8 cellular contexts compared by ENCODE assay signal in genomic region chr7:55569797-55570196, GRCh38. TPM values are rescaled to one million over a fixed set of nuclear protein-coding genes. Genes with fewer than 3 reads are reported as not detected.
DNase-seq lines count a peak whose midpoint lies in the region; ATAC-seq and TF ChIP-seq lines count a peak whose summit lies in the region.

No MANE protein-coding gene starts in this region.

- H3F3A ChIP-seq in SU-DHL-6 (ENCODE audit: insufficient read depth), result peaks cover 12% of the 10 kb centered on the region; the same call in 1 of the 2 replicates

- H2BK120ac ChIP-seq in trophoblast cell (ENCODE audit: insufficient read depth, low read length, poor library complexity), result no peak overlapping the region

- H3K9ac ChIP-seq in SU-DHL-6 (ENCODE audit: low read length), result peak overlapping the region; percentile 18; the same call in 1 of the 2 replicates
- H3K9ac ChIP-seq in trophoblast cell (ENCODE audit: low read length), result no peak overlapping the region

- H4K91ac ChIP-seq in trophoblast cell (ENCODE audit: low read depth, low read length), result no peak overlapping the region

- peaks cover 11% of the 10 kb centered on the region for H3K79me1 ChIP-seq in trophoblast cell (ENCODE audit: low read length)

- peak; percentile 56 for DNase-seq in kidney tubule cell (ENCODE audit: low spot score)
- no peak for DNase-seq in body of pancreas
- DNase-seq in iPS-NIHi7 (ENCODE audit: extremely low spot score), result no peak
- DNase-seq in trophoblast cell, result no peak

- H2AFZ ChIP-seq in SU-DHL-6 (ENCODE audit: low read depth, low read length, severe bottlenecking) (no peak overlapping the region), trophoblast cell (ENCODE audit: insufficient read depth, low read length, poor library complexity) (no peak overlapping the region)

- no peak overlapping the region for H2AK5ac ChIP-seq in trophoblast cell (ENCODE audit: low read length)

- H2BK5ac ChIP-seq in trophoblast cell (ENCODE audit: low read depth, low read length, poor library complexity), result no peak overlapping the region

- H3K9me3 ChIP-seq in SU-DHL-6 (ENCODE audit: insufficient read depth, low read length) (no peaks in the 10 kb centered on the region), body of pancreas (no peaks in the 10 kb centered on the region), trophoblast cell (ENCODE audit: insufficient read depth, low read depth, low read length) (no peaks in the 10 kb centered on the region)

- H3K4ac ChIP-seq in trophoblast cell (ENCODE audit: low read depth, low read length), result no peak overlapping the region

- 49 to 55% methylated on average over 4 of the region's 4 CpGs for WGBS in body of pancreas, 2 donors
- WGBS in trophoblast cell (ENCODE audit: extremely low coverage, insufficient coverage, insufficient read length), result no CpG with 5 or more reads among the region's 4 CpGs

- no peak overlapping the region for H4K12ac ChIP-seq in trophoblast cell (ENCODE audit: low read depth, low read length)

- intact Hi-C loops in body of pancreas (cut with DNase I), result no loop called here

- no peak overlapping the region for H3K18ac ChIP-seq in trophoblast cell (ENCODE audit: low read length)

- no peak for TF ChIP-seq POLR2A in body of pancreas (IDR thresholded peaks at IDR 0.05)

- no peaks in the 10 kb centered on the region for H3K9me2 ChIP-seq in SU-DHL-6 (replicated peaks; ENCODE audit: insufficient read depth, low read length)

- H3K36me3 ChIP-seq in SU-DHL-6 (ENCODE audit: low read length) (no peaks in the 10 kb centered on the region), body of pancreas (replicated peaks in 1 of 2; ENCODE audit: insufficient read depth in 1 of 2, low read depth in 2 of 2) (no peaks in the 10 kb centered on the region), trophoblast cell (ENCODE audit: control insufficient read depth in 1 of 2, insufficient read depth in 2 of 2, low read length in 2 of 2) (no peaks in the 10 kb centered on the region)

- H3K14ac ChIP-seq in trophoblast cell (ENCODE audit: low read length), result no peak overlapping the region

- peak overlapping the region; percentile 3; the same call in 1 of the 2 replicates for H3K27ac ChIP-seq in SU-DHL-6 (ENCODE audit: low read depth, low read length)
- H3K27ac ChIP-seq in body of pancreas, result no peak overlapping the region
- no peak overlapping the region for H3K27ac ChIP-seq in trophoblast cell (ENCODE audit: low read depth, low read length)

- H3K79me2 ChIP-seq in SU-DHL-6 (ENCODE audit: insufficient read depth, low read length), result peaks cover 72% of the 10 kb centered on the region
- H3K79me2 ChIP-seq in trophoblast cell (ENCODE audit: control insufficient read depth, insufficient read depth, low read length, poor library complexity), result peaks cover 4% of the 10 kb centered on the region

- H3K4me2 ChIP-seq in SU-DHL-6 (ENCODE audit: low read depth, low read length, poor library complexity, severe bottlenecking) (peak overlapping the region; percentile 85), trophoblast cell (ENCODE audit: low read length) (no peak overlapping the region)

- peaks cover 40% of the 10 kb centered on the region; the same call in 1 of the 2 replicates for H4K20me1 ChIP-seq in SU-DHL-6 (ENCODE audit: low read depth, low read length)

- H3K4me3 ChIP-seq in SU-DHL-6 (ENCODE audit: insufficient read depth, low read length, poor library complexity, severe bottlenecking) (peak overlapping the region; percentile 88), body of pancreas (no peak overlapping the region), trophoblast cell (ENCODE audit: low read depth, low read length) (no peak overlapping the region)

- H3K23ac ChIP-seq in trophoblast cell (ENCODE audit: low read length), result no peak overlapping the region

- TF ChIP-seq CTCF in SU-DHL-6 (IDR thresholded peaks at IDR 0.05; ENCODE audit: insufficient read depth, low read length, poor library complexity, severe bottlenecking), result no peak
- no peak for TF ChIP-seq CTCF in body of pancreas (IDR thresholded peaks at IDR 0.05)

- ATAC-seq in GM18870 (IDR thresholded peaks at IDR 0.05; ENCODE audit: unreplicated experiment) (peak; percentile 29), HG02759 (IDR thresholded peaks at IDR 0.05; ENCODE audit: unreplicated experiment) (peak; percentile 25), body of pancreas (no peak), HG03280 (IDR thresholded peaks at IDR 0.05; ENCODE audit: unreplicated experiment) (no peak)

- no peak overlapping the region for H2BK12ac ChIP-seq in trophoblast cell (ENCODE audit: low read length)

- H3K27me3 ChIP-seq in SU-DHL-6 (ENCODE audit: low read length), result no peaks in the 10 kb centered on the region
- no peaks in the 10 kb centered on the region for H3K27me3 ChIP-seq in body of pancreas
- H3K27me3 ChIP-seq in trophoblast cell (ENCODE audit: insufficient read depth, low read length), result no peaks in the 10 kb centered on the region

- H3K4me1 ChIP-seq in body of pancreas (peaks cover 40% of the 10 kb centered on the region), trophoblast cell (ENCODE audit: control insufficient read depth in 1 of 2, insufficient read depth in 2 of 2, low read length in 2 of 2) (peaks cover 9 to 15% of the 10 kb centered on the region in 2 experiments)

- no peak overlapping the region for H4K8ac ChIP-seq in trophoblast cell (ENCODE audit: low read depth, low read length)

RNA-seq across cellular contexts. Expression of gene VOPP1, which starts 2.5 kb away (rescaled TPM):
- 10 to 100 TPM; 25.1 to 30.6 TPM for total RNA-seq in body of pancreas
- 17.6 and 18.5 TPM in 2 replicates for polyA plus RNA-seq in trophoblast cell (2013)

Comparison
In these comparisons a context has a peak if more than half of its experiments do, and no peak if none do; other contexts are left out.
1. ATAC-seq: peak in GM18870 (single experiment) and HG02759 (single experiment); none in body of pancreas (single experiment) and HG03280 (single experiment).